ENCODE assay signal across 13 cellular contexts in genomic region chr1:59678065-59678808, GRCh38.
DNase-seq lines count a peak whose midpoint lies in the region; ATAC-seq and TF ChIP-seq lines count a peak whose summit lies in the region.
"Had no signal": no experiment of that assay in that cellular context is flagged by ENCODE, and none has a peak within 500 bp of the region (broad histone marks: within the 10 kb centered on the region; RNA-seq: fewer than 3 reads in every experiment).

No MANE protein-coding gene starts in this region.

- H3K4me1 ChIP-seq in mesenchymal stem cell (ENCODE audit: control insufficient read depth, insufficient read depth, low read depth, low read length) (no peaks in the 10 kb centered on the region), tibial nerve (peaks cover 0 to 77% (median 50%) of the 10 kb centered on the region in 4 donors)

- H3K23ac ChIP-seq in mesenchymal stem cell (ENCODE audit: low read length in 2 of 2), result no peak overlapping the region

- TF ChIP-seq POLR2A in tibial nerve (IDR thresholded peaks at IDR 0.05), result no peak

- in situ Hi-C loops in brain microvascular endothelial cell (cut with HindIII; ENCODE audit: low pct_ligation_motif_present, low sequenced_read_pairs), result loop anchor here (25.0 kb wide), 1 partner anchor 916 kb away; no protein-coding TSS in a partner anchor

- no peaks in the 10 kb centered on the region for H3K79me1 ChIP-seq in mesenchymal stem cell (replicated peaks; ENCODE audit: low read length, poor library complexity, severe bottlenecking)

- H3K4me3 ChIP-seq in brain microvascular endothelial cell (ENCODE audit: low read depth, low read length) (no peak overlapping the region), mesenchymal stem cell (ENCODE audit: insufficient read depth in 1 of 2, low read depth in 1 of 2, low read length in 2 of 2) (no peak overlapping the region), tibial nerve (no peak overlapping the region)

- no peak overlapping the region for H2BK15ac ChIP-seq in mesenchymal stem cell (ENCODE audit: low read depth, poor library complexity, severe bottlenecking)

- H3K4ac ChIP-seq in mesenchymal stem cell (ENCODE audit: low read depth in 1 of 2, low read length in 2 of 2), result no peak overlapping the region

- peak in 1 of 2 donors; percentile 32 for TF ChIP-seq EP300 in tibial nerve (IDR thresholded peaks at IDR 0.05)

- H3K9me3 ChIP-seq in mesenchymal stem cell (ENCODE audit: control insufficient read depth, low read length) (peaks cover 4% of the 10 kb centered on the region), tibial nerve (no peaks in the 10 kb centered on the region)

- H2BK120ac ChIP-seq in mesenchymal stem cell (ENCODE audit: low read depth, low read length), result no peak overlapping the region

- no peak overlapping the region for H2AFZ ChIP-seq in mesenchymal stem cell (ENCODE audit: low read depth, low read length)

- H3K4me2 ChIP-seq in mesenchymal stem cell (ENCODE audit: low read length, poor library complexity, severe bottlenecking), result no peak overlapping the region

- no peak overlapping the region for H2AK5ac ChIP-seq in mesenchymal stem cell (ENCODE audit: low read length, severe bottlenecking)

- 50% methylated on average over 2 of the region's 2 CpGs for WGBS in mesenchymal stem cell
- 19 to 28% methylated on average over 2 of the region's 2 CpGs for WGBS in tibial nerve, 2 donors

- TF ChIP-seq CTCF in brain microvascular endothelial cell (IDR thresholded peaks at IDR 0.05; ENCODE audit: low read depth, low read length, missing control alignments), result no peak
- no peak for TF ChIP-seq CTCF in tibial nerve (IDR thresholded peaks at IDR 0.05)

- peak; percentile 48 for ATAC-seq in Right ventricle myocardium inferior
- ATAC-seq in GM18858 (IDR thresholded peaks at IDR 0.05; ENCODE audit: unreplicated experiment), result no peak
- ATAC-seq: activated CD4-positive, CD25-positive, alpha-beta regulatory T cell treated with anti-CD3 and anti-CD28 coated beads, Interleukin-2, amount 50 U/mL, for 24 hours had no signal

- H3K27me3 ChIP-seq in brain microvascular endothelial cell (replicated peaks) (no peaks in the 10 kb centered on the region), mesenchymal stem cell (ENCODE audit: control insufficient read depth in 1 of 2, insufficient read depth in 1 of 2, low read length in 2 of 2) (no peaks in the 10 kb centered on the region), tibial nerve (no peaks in the 10 kb centered on the region)

- DNase-seq in Right ventricle myocardium inferior (ENCODE audit: missing footprints) (no peak), cardiac septum (ENCODE audit: low spot score) (no peak), brain microvascular endothelial cell (peak; percentile 46), mesenchymal stem cell (no peak), tibial nerve (ENCODE audit: low spot score in 2 of 2) (no peak), NOMO-1 treated with DMSO at 0.1 percent for 48 hours (lab: John Stamatoyannopoulos, UW; ENCODE audit: unreplicated experiment) (no peak), head of caudate nucleus (no peak)
- DNase-seq: activated T-cell treated with anti-CD3 and anti-CD28 coated beads, Interleukin-2, amount 50 U/mL, for 24 hours; amygdala; hypothalamus; NCI-H526 had no signal

- H2BK12ac ChIP-seq in mesenchymal stem cell (ENCODE audit: low read length in 2 of 2), result no peak overlapping the region

- no peak overlapping the region for H4K8ac ChIP-seq in mesenchymal stem cell (ENCODE audit: low read length)

- H3K27ac ChIP-seq in brain microvascular endothelial cell (peak overlapping the region; percentile 84), mesenchymal stem cell (ENCODE audit: low read length, poor library complexity, severe bottlenecking) (peak overlapping the region; percentile 87), tibial nerve (peak overlapping the region; percentile 50 to 84 (median 69))

- H3K14ac ChIP-seq in mesenchymal stem cell (ENCODE audit: low read length in 2 of 2), result no peak overlapping the region

- H3K18ac ChIP-seq in mesenchymal stem cell (ENCODE audit: low read depth in 1 of 2, low read length in 2 of 2), result no peak overlapping the region

- no peak overlapping the region for H2BK5ac ChIP-seq in mesenchymal stem cell (ENCODE audit: low read depth, low read length, poor library complexity, severe bottlenecking)

- H3K9ac ChIP-seq in mesenchymal stem cell (ENCODE audit: low read length), result no peak overlapping the region

- intact Hi-C loops in Right ventricle myocardium inferior (cut with DNase I), result no loop called here
- intact Hi-C loops in cardiac septum (cut with DNase I), result no loop called here
- intact Hi-C loops in head of caudate nucleus (cut with DNase I), result no loop called here

- H3K36me3 ChIP-seq in brain microvascular endothelial cell (replicated peaks), result no peaks in the 10 kb centered on the region
- H3K36me3 ChIP-seq in mesenchymal stem cell (ENCODE audit: control insufficient read depth in 1 of 2, insufficient read depth in 2 of 2, low read depth in 1 of 2, low read length in 2 of 2), result peaks cover 0 to 4% of the 10 kb centered on the region in 2 experiments
- H3K36me3 ChIP-seq in tibial nerve, result no peaks in the 10 kb centered on the region

- H4K91ac ChIP-seq in mesenchymal stem cell (ENCODE audit: low read length), result no peak overlapping the region
